Comparison of ENCODE assay signal across 8 cellular contexts in the genomic region with DNA sequence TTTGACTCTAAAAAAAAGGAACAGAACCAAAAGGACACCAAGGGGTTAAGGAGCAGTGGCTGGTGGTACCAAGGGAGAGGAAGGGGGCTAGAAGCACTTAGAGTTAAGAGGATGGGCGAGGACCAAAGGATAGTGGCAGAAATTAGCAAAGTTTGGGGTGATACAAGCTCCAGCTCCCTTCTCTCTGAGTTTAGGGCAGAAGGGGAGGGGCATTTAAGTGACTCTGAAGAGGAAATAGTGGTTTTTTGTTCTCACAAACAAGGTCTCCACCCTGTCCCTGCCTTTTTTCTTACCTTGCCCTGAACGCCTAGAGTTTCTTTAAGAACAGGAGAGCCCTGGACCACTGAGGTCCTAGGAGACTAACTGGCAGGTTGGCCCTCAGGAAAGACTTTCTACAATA. TPM values are rescaled to one million over a fixed set of nuclear protein-coding genes. Genes with fewer than 3 reads are reported as not detected.
DNase-seq lines count a peak whose midpoint lies in the region; ATAC-seq, FAIRE-seq and TF ChIP-seq lines count a peak whose summit lies in the region.

No MANE protein-coding gene starts in this region.

- ATAC-seq in A549: no peak
- ATAC-seq in GM21390 (IDR thresholded peaks at IDR 0.05; ENCODE audit: unreplicated experiment): no peak

- H3K27me3 ChIP-seq in mucosa of stomach (ENCODE audit: control insufficient read depth, insufficient read depth, low read length): no peaks in the 10 kb centered on the region

- no peak for TF ChIP-seq CTCF in A549 (IDR thresholded peaks at IDR 0.05)

- peaks cover 56% of the 10 kb centered on the region for H3K4me1 Mint-ChIP-seq in activated naive CD8-positive, alpha-beta T cell treated with anti-CD3 and anti-CD28 coated beads for 36 hours

- peak overlapping the region; percentile 96 for H3K4me3 Mint-ChIP-seq in activated naive CD8-positive, alpha-beta T cell treated with anti-CD3 and anti-CD28 coated beads for 36 hours

- peak overlapping the region; percentile 98 for H3K4me2 ChIP-seq in A549

- H3K9me3 Mint-ChIP-seq in activated naive CD8-positive, alpha-beta T cell treated with anti-CD3 and anti-CD28 coated beads for 36 hours: no peaks in the 10 kb centered on the region

- peaks cover 16% of the 10 kb centered on the region for H3K36me3 ChIP-seq in mucosa of stomach (ENCODE audit: control insufficient read depth, insufficient read depth, low read length)

- CTCF ChIA-PET in A549 (lab: Yijun Ruan, JAX): interaction anchor here (1.2 to 7.8 kb wide), 3 partner anchors 9 to 18 kb away, joined by 3 to 86 read pairs (median 7); a partner anchor contains a TSS

- POLR2A ChIA-PET in A549 (lab: Yijun Ruan, JAX): no interaction called here

- H3K27ac ChIP-seq in A549: peak overlapping the region in 1 of 2 experiments; percentile 21; a peak in 1 of 6 replicates

- TF ChIP-seq POLR2A in A549 (IDR thresholded peaks at IDR 0.05; ENCODE audit: low read length): no peak

- no peak overlapping the region for H3K4me3 ChIP-seq in A549
- peak overlapping the region; percentile 14 for H3K4me3 ChIP-seq in mucosa of stomach (ENCODE audit: low read length)

- H3K27ac Mint-ChIP-seq in activated naive CD8-positive, alpha-beta T cell treated with anti-CD3 and anti-CD28 coated beads for 36 hours: peak overlapping the region; percentile 95

- peaks cover 68% of the 10 kb centered on the region for H3K36me3 Mint-ChIP-seq in activated naive CD8-positive, alpha-beta T cell treated with anti-CD3 and anti-CD28 coated beads for 36 hours

- H3K9ac ChIP-seq in mucosa of stomach (ENCODE audit: low read length): peak overlapping the region; percentile 64

- no peak for TF ChIP-seq RAD21 in A549 (conservative IDR thresholded peaks at IDR 0.05 in 1 of 2, IDR thresholded peaks at IDR 0.05 in 1 of 2)

- no peak for FAIRE-seq in A549 (lab: Jason Lieb, UNC)

- DNase-seq in A549 (ENCODE audit: low read depth in 1 of 2, low spot score in 1 of 2): no peak
- DNase-seq in Kasumi-1 (lab: John Stamatoyannopoulos, UW): peak; percentile 28 to 42
- DNase-seq in activated naive CD8-positive, alpha-beta T cell treated with anti-CD3 and anti-CD28 coated beads for 36 hours: no peak
- DNase-seq in NCI-H2029 treated with DMSO at 0.1 percent for 48 hours (lab: John Stamatoyannopoulos, UW): no peak
- no peak for DNase-seq in SHP77 treated with DMSO at 0.1 percent for 48 hours (lab: John Stamatoyannopoulos, UW)
- no peak for DNase-seq in middle frontal gyrus (ENCODE audit: extremely low spot score, low spot score)

- WGBS in A549 (ENCODE audit: missing lambda C conversion rate): 48% methylated on average over 2 of the region's 2 CpGs

- no peak for TF ChIP-seq EP300 in A549 (IDR thresholded peaks at IDR 0.05)

- H3K27me3 Mint-ChIP-seq in activated naive CD8-positive, alpha-beta T cell treated with anti-CD3 and anti-CD28 coated beads for 36 hours: no peaks in the 10 kb centered on the region

- H3K4me1 ChIP-seq in A549 (peaks cover 29% of the 10 kb centered on the region), mucosa of stomach (ENCODE audit: control insufficient read depth, insufficient read depth, low read length) (peaks cover 52% of the 10 kb centered on the region)

- H3K9me3 ChIP-seq in A549 (no peaks in the 10 kb centered on the region), mucosa of stomach (ENCODE audit: control insufficient read depth, low read length) (no peaks in the 10 kb centered on the region)

TF ChIP-seq in A549, 52 proteins besides CTCF, POLR2A, EP300 and RAD21:
- TF ChIP-seq FOXS1 (CRISPR knock-in tag; IDR thresholded peaks at IDR 0.05): no peak
- TF ChIP-seq, protein P1, sequence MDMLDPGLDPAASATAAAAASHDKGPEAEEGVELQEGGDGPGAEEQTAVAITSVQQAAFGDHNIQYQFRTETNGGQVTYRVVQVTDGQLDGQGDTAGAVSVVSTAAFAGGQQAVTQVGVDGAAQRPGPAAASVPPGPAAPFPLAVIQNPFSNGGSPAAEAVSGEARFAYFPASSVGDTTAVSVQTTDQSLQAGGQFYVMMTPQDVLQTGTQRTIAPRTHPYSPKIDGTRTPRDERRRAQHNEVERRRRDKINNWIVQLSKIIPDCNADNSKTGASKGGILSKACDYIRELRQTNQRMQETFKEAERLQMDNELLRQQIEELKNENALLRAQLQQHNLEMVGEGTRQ (IDR thresholded peaks at IDR 0.05): no peak
- TF ChIP-seq, protein P2, sequence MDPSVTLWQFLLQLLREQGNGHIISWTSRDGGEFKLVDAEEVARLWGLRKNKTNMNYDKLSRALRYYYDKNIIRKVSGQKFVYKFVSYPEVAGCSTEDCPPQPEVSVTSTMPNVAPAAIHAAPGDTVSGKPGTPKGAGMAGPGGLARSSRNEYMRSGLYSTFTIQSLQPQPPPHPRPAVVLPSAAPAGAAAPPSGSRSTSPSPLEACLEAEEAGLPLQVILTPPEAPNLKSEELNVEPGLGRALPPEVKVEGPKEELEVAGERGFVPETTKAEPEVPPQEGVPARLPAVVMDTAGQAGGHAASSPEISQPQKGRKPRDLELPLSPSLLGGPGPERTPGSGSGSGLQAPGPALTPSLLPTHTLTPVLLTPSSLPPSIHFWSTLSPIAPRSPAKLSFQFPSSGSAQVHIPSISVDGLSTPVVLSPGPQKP (IDR thresholded peaks at IDR 0.05; ENCODE audit: low read depth, low read length): no peak
- TF ChIP-seq, protein P3, sequence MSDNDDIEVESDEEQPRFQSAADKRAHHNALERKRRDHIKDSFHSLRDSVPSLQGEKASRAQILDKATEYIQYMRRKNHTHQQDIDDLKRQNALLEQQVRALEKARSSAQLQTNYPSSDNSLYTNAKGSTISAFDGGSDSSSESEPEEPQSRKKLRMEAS (IDR thresholded peaks at IDR 0.05): no peak

RNA-seq across cellular contexts. Expression of a gene that starts 3.3 kb away (rescaled TPM):
- polyA plus RNA-seq in A549 (2011; rRNA removed): 78.1 and 83.1 TPM in 2 replicates
- polyA plus RNA-seq in A549 (2012; cell fraction: cytosol; rRNA removed): 26.2 and 30.5 TPM in 2 replicates
- polyA plus RNA-seq in A549 (2012; cell fraction: nucleus; rRNA removed): 25.4 and 35.1 TPM in 2 replicates
- polyA plus RNA-seq in A549 (2017; fragmentation: RNase III; extraction: RNeasy Plus Mini Kit Qiagen cat#74134 plus additional on column Dnase treatment): 50.6 to 54.7 TPM (median 52.0 TPM) in 3 replicates
- 68.8 and 71.3 TPM in 2 replicates for polyA minus RNA-seq in A549 (2011; rRNA and poly(A)+ RNA removed)
- total RNA-seq in activated naive CD8-positive, alpha-beta T cell treated with anti-CD3 and anti-CD28 coated beads for 36 hours: 100 to 1,000 TPM; 128 TPM

RNA-seq across cellular contexts. Expression of a gene that starts 4.0 kb away (rescaled TPM):
- polyA plus RNA-seq in A549 (2011; rRNA removed) (33.7 and 35.3 TPM in 2 replicates), A549 (2017; fragmentation: RNase III; extraction: RNeasy Plus Mini Kit Qiagen cat#74134 plus additional on column Dnase treatment) (26.0 to 28.2 TPM (median 26.5 TPM) in 3 replicates)
- 16.3 and 18.3 TPM in 2 replicates for polyA plus RNA-seq in A549 (2012; cell fraction: cytosol; rRNA removed)
- polyA plus RNA-seq in A549 (2012; cell fraction: nucleus; rRNA removed): 5.2 and 8.3 TPM in 2 replicates
- 9.5 and 11.8 TPM in 2 replicates for polyA minus RNA-seq in A549 (2011; rRNA and poly(A)+ RNA removed)
- 1 to 10 TPM; 4.9 to 5.0 TPM for total RNA-seq in activated naive CD8-positive, alpha-beta T cell treated with anti-CD3 and anti-CD28 coated beads for 36 hours

RNA-seq across cellular contexts. Expression of a gene that starts 8.6 kb away (rescaled TPM):
- polyA plus RNA-seq in A549 (2011; rRNA removed) (2.9 and 3.3 TPM in 2 replicates), A549 (2017; fragmentation: RNase III; extraction: RNeasy Plus Mini Kit Qiagen cat#74134 plus additional on column Dnase treatment) (5.1 to 6.8 TPM (median 6.6 TPM) in 3 replicates)
- polyA plus RNA-seq in A549 (2012; cell fraction: cytosol; rRNA removed): 4.2 and 6.6 TPM in 2 replicates
- 3.6 and 5.0 TPM in 2 replicates for polyA plus RNA-seq in A549 (2012; cell fraction: nucleus; rRNA removed)
- 4.3 and 4.5 TPM in 2 replicates for polyA minus RNA-seq in A549 (2011; rRNA and poly(A)+ RNA removed)
- total RNA-seq in activated naive CD8-positive, alpha-beta T cell treated with anti-CD3 and anti-CD28 coated beads for 36 hours: 1 to 10 TPM; 1.1 to 1.2 TPM

RNA-seq across cellular contexts. Expression of a gene that starts 14.4 kb away (rescaled TPM):
- polyA plus RNA-seq in A549 (2011; rRNA removed) (9.9 and 10.8 TPM in 2 replicates), A549 (2017; fragmentation: RNase III; extraction: RNeasy Plus Mini Kit Qiagen cat#74134 plus additional on column Dnase treatment) (2.4 to 3.9 TPM (median 3.3 TPM) in 3 replicates)
- polyA plus RNA-seq in A549 (2012; cell fraction: cytosol; rRNA removed): 3.9 and 4.6 TPM in 2 replicates
- 2.6 and 3.3 TPM in 2 replicates for polyA plus RNA-seq in A549 (2012; cell fraction: nucleus; rRNA removed)
- 15.9 and 18.0 TPM in 2 replicates for polyA minus RNA-seq in A549 (2011; rRNA and poly(A)+ RNA removed)
- total RNA-seq in activated naive CD8-positive, alpha-beta T cell treated with anti-CD3 and anti-CD28 coated beads for 36 hours: 10 to 100 TPM; 17.9 to 19.1 TPM

RNA-seq across cellular contexts. Expression of a gene that starts 19.8 kb away (rescaled TPM):
- 0.30 and 0.38 TPM in 2 replicates for polyA plus RNA-seq in A549 (2011; rRNA removed)
- 0.12 and 0.17 TPM in 2 replicates for polyA plus RNA-seq in A549 (2012; cell fraction: cytosol; rRNA removed)
- 0.47 and 0.78 TPM in 2 replicates for polyA plus RNA-seq in A549 (2012; cell fraction: nucleus; rRNA removed)
- polyA plus RNA-seq in A549 (2017; fragmentation: RNase III; extraction: RNeasy Plus Mini Kit Qiagen cat#74134 plus additional on column Dnase treatment): 0.22 to 0.51 TPM (median 0.28 TPM) in 3 replicates
- polyA minus RNA-seq in A549 (2011; rRNA and poly(A)+ RNA removed): 0.21 and 0.24 TPM in 2 replicates
- total RNA-seq in activated naive CD8-positive, alpha-beta T cell treated with anti-CD3 and anti-CD28 coated beads for 36 hours: under 1 TPM; 0.52 to 0.54 TPM

Comparison
In these comparisons a context has a peak if more than half of its experiments do, and no peak if none do; other contexts are left out.
1. DNase-seq: peak in Kasumi-1 (2 of 2); none in A549 (0 of 2), activated naive CD8-positive, alpha-beta T cell treated with anti-CD3 and anti-CD28 coated beads for 36 hours (single experiment), NCI-H2029 treated with DMSO at 0.1 percent for 48 hours (single experiment), SHP77 treated with DMSO at 0.1 percent for 48 hours (single experiment) and middle frontal gyrus (single experiment).